In the genomic region with DNA sequence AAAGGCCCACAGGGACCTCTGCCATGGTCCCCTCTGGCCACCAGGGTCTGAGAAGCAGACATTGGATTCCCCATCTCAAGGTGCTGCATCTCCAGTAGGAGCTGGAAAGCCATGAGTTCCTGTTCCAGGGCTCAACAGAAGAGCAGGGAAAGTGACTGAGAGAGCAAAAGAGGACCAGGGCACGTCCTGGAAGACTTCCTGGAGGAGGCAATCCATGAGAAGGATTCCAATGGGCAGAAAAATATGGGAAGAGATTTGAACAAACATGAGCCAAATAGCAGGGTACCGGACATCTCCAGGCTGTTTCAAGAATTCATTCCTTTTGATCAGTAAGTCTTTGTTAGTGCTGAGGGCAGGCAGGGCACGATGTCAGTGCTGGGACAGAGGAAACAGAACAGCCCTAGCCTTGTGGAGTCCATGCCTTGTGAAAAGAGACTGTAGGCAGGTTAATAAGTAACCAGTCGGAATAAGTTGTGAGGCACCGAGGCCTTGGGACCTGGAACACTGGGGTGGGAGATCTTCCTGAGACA, we compare ENCODE assay signal across 23 cellular contexts.
A peak's percentile ranks its signal among the peaks of the same experiment; 100 is the strongest.
DNase-seq lines count a peak whose midpoint lies in the region; ATAC-seq and TF ChIP-seq lines count a peak whose summit lies in the region.
"Had no signal": no experiment of that assay in that cellular context is flagged by ENCODE, and none has a peak within 500 bp of the region (broad histone marks: within the 10 kb centered on the region; RNA-seq: fewer than 3 reads in every experiment).

No MANE protein-coding gene starts in this region.

- TF ChIP-seq CTCF in CD14-positive monocyte (IDR thresholded peaks at IDR 0.05): no peak

- H3K27me3 Mint-ChIP-seq in CD14-positive monocyte (ENCODE audit: low read depth in 3 of 3) (peaks cover 3 to 22% (median 10%) of the 10 kb centered on the region in 3 donors), T-helper 17 cell (peaks cover 50% of the 10 kb centered on the region), naive B cell (peaks cover 0 to 6% (median 4%) of the 10 kb centered on the region in 3 donors)
- H3K27me3 Mint-ChIP-seq: CD4-positive, CD25-positive, alpha-beta regulatory T cell had no signal

- H3K27ac Mint-ChIP-seq in CD14-positive monocyte: peak overlapping the region; percentile 11 to 91 (median 83)
- H3K27ac Mint-ChIP-seq in T-helper 17 cell: no peak overlapping the region
- H3K27ac Mint-ChIP-seq in naive B cell: peak overlapping the region; percentile 65 to 92 (median 91)

- DNase-seq in CD14-positive monocyte (ENCODE audit: low spot score): no peak
- no peak for DNase-seq in T-helper 17 cell
- DNase-seq in naive B cell: no peak
- no peak for DNase-seq in NCI-H345 treated with DMSO at 0.1 percent for 48 hours (lab: John Stamatoyannopoulos, UW; ENCODE audit: unreplicated experiment)
- no peak for DNase-seq in cerebellar nuclear complex (lab: John Stamatoyannopoulos, UW)
- no peak for DNase-seq in stimulated activated CD4-positive, alpha-beta T cell treated with anti-CD3 and anti-CD28 coated beads, Interleukin-2, amount 100 ng/mL, for 24 hours
- DNase-seq: CD4-positive, CD25-positive, alpha-beta regulatory T cell; DMS79; EL; GDM1; GOT3; MV-4-11; NCI-H1105; NCI-H1436 treated with DMSO at 0.1 percent for 48 hours; NCI-H1930; NCI-H526 treated with DMSO at 0.1 percent for 48 hours; PC-9; Right ventricle myocardium superior; RPMI8226 had no signal

- intact Hi-C loops in CD14-positive monocyte (cut with micrococcal nuclease): no loop called here

- ATAC-seq in T-helper 17 cell (no peak), naive B cell (ENCODE audit: low read depth in 2 of 2) (no peak), HG02610 (IDR thresholded peaks at IDR 0.05; ENCODE audit: unreplicated experiment) (no peak)
- ATAC-seq: GM12878 had no signal

- H3K4me3 Mint-ChIP-seq in CD14-positive monocyte (no peak overlapping the region), T-helper 17 cell (peak overlapping the region; percentile 13), naive B cell (peak overlapping the region in 2 of 8 donors; percentile 57 to 63)
- H3K4me3 Mint-ChIP-seq: CD4-positive, CD25-positive, alpha-beta regulatory T cell had no signal

- H3K9me3 Mint-ChIP-seq in CD14-positive monocyte (peaks cover 44 to 75% (median 72%) of the 10 kb centered on the region in 7 donors), naive B cell (peaks cover 0 to 24% (median 11%) of the 10 kb centered on the region in 7 donors)
- H3K9me3 Mint-ChIP-seq: CD4-positive, CD25-positive, alpha-beta regulatory T cell had no signal

- peaks cover 3 to 13% of the 10 kb centered on the region in 2 donors for H3K36me3 Mint-ChIP-seq in CD14-positive monocyte
- peaks cover 3% of the 10 kb centered on the region for H3K36me3 Mint-ChIP-seq in T-helper 17 cell (ENCODE audit: low read depth)
- peaks cover 0 to 9% of the 10 kb centered on the region in 2 donors for H3K36me3 Mint-ChIP-seq in naive B cell
- H3K36me3 Mint-ChIP-seq: CD4-positive, CD25-positive, alpha-beta regulatory T cell had no signal

- H3K4me1 Mint-ChIP-seq in CD14-positive monocyte (no peaks in the 10 kb centered on the region), T-helper 17 cell (peaks cover 3% of the 10 kb centered on the region), naive B cell (peaks cover 4 to 11% (median 9%) of the 10 kb centered on the region in 3 donors)
- H3K4me1 Mint-ChIP-seq: CD4-positive, CD25-positive, alpha-beta regulatory T cell had no signal

- no peaks in the 10 kb centered on the region for H3K9me3 ChIP-seq in T-helper 17 cell (ENCODE audit: control insufficient read depth, low read length, poor library complexity, severe bottlenecking)
- H3K9me3 ChIP-seq: HAP-1, SJSA1 had no signal
